In genomic region chr9:78783743-78784142, GRCh38 we compare ENCODE assay signal across 1 cellular context.
TF ChIP-seq lines count a peak whose summit lies in the region.

No MANE protein-coding gene starts in this region.

TF ChIP-seq in HCT116, 20 proteins besides CTCF, POLR2A, EP300 and RAD21 (continued from another document):
- TF ChIP-seq, protein P1, sequence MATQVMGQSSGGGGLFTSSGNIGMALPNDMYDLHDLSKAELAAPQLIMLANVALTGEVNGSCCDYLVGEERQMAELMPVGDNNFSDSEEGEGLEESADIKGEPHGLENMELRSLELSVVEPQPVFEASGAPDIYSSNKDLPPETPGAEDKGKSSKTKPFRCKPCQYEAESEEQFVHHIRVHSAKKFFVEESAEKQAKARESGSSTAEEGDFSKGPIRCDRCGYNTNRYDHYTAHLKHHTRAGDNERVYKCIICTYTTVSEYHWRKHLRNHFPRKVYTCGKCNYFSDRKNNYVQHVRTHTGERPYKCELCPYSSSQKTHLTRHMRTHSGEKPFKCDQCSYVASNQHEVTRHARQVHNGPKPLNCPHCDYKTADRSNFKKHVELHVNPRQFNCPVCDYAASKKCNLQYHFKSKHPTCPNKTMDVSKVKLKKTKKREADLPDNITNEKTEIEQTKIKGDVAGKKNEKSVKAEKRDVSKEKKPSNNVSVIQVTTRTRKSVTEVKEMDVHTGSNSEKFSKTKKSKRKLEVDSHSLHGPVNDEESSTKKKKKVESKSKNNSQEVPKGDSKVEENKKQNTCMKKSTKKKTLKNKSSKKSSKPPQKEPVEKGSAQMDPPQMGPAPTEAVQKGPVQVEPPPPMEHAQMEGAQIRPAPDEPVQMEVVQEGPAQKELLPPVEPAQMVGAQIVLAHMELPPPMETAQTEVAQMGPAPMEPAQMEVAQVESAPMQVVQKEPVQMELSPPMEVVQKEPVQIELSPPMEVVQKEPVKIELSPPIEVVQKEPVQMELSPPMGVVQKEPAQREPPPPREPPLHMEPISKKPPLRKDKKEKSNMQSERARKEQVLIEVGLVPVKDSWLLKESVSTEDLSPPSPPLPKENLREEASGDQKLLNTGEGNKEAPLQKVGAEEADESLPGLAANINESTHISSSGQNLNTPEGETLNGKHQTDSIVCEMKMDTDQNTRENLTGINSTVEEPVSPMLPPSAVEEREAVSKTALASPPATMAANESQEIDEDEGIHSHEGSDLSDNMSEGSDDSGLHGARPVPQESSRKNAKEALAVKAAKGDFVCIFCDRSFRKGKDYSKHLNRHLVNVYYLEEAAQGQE (IDR thresholded peaks at IDR 0.05; ENCODE audit: low read depth): no peak
- TF ChIP-seq EGR1 (IDR thresholded peaks at IDR 0.05; ENCODE audit: low read depth): no peak
- TF ChIP-seq SIN3A (IDR thresholded peaks at IDR 0.05; ENCODE audit: low read depth): no peak
